ENCODE assay signal across 14 cellular contexts in the genomic region with DNA sequence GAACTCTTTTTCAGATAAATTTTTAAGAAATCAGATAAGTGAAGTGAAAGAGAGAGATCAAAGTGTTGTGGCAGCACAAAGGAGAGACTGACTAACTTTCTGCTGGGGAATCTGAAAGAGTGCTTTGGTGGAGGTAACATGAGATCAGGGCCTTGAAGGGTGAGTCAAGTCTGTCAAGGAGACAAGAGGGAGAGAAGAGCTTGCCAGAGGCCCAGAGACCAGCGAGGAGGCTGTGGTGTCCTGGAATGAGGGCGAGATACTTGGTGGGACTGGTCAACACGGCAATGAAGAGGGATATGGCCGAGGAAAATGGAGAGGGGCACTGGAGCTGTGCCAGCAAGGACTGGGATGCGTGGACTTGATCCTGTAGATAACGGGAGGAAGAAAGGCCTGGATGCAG. TPM values are rescaled to one million over a fixed set of nuclear protein-coding genes. Genes with fewer than 3 reads are reported as not detected.
DNase-seq lines count a peak whose midpoint lies in the region; TF ChIP-seq lines count a peak whose summit lies in the region.
"Had no signal": no experiment of that assay in that cellular context is flagged by ENCODE, and none has a peak within 500 bp of the region (broad histone marks: within the 10 kb centered on the region; RNA-seq: fewer than 3 reads in every experiment).

No MANE protein-coding gene starts in this region.

- H3K36me3 Mint-ChIP-seq in activated CD4-positive, alpha-beta memory T cell treated with anti-CD3 and anti-CD28 coated beads, Interleukin-2, amount 10 ng/mL, durations not matched to agents 7 days and 5 days (ENCODE audit: low read depth): peaks cover 69% of the 10 kb centered on the region
- H3K36me3 Mint-ChIP-seq in dendritic cell treated with granulocyte-macrophage colony-stimulating factor and Interleukin-4, amounts not matched to agents 40 ng/mL and 50 ng/mL, for 4 days (ENCODE audit: low read depth): peaks cover 94% of the 10 kb centered on the region

- H3K27me3 ChIP-seq in thymus (ENCODE audit: control insufficient read depth, insufficient read depth) (no peaks in the 10 kb centered on the region), ovary (no peaks in the 10 kb centered on the region)
- H3K27me3 ChIP-seq: testis had no signal

- no peak for TF ChIP-seq POLR2A in ovary (IDR thresholded peaks at IDR 0.05)

- no peak for TF ChIP-seq CTCF in ovary (IDR thresholded peaks at IDR 0.05)

- CTCF ChIA-PET in activated CD4-positive, alpha-beta memory T cell treated with anti-CD3 and anti-CD28 coated beads, Interleukin-2, amount 10 ng/mL, durations not matched to agents 7 days and 5 days (lab: Charles Lee): interaction anchor here (1.0 kb wide), 1 partner anchor 9 kb away, joined by 3 read pairs; no protein-coding TSS in a partner anchor

- H3K4me3 ChIP-seq in thymus (ENCODE audit: low read length) (no peak overlapping the region), ovary (no peak overlapping the region)
- H3K4me3 ChIP-seq: testis had no signal

- H3K27ac Mint-ChIP-seq in activated CD4-positive, alpha-beta memory T cell treated with anti-CD3 and anti-CD28 coated beads, Interleukin-2, amount 10 ng/mL, durations not matched to agents 7 days and 5 days: peak overlapping the region; percentile 71
- H3K27ac Mint-ChIP-seq in dendritic cell treated with granulocyte-macrophage colony-stimulating factor and Interleukin-4, amounts not matched to agents 40 ng/mL and 50 ng/mL, for 4 days: peak overlapping the region; percentile 12
- H3K27ac Mint-ChIP-seq: activated B cell treated with CpG ODN at 0.5 μM for 24 hours had no signal

- H3K4me1 ChIP-seq in thymus (ENCODE audit: control insufficient read depth, insufficient read depth, low read length) (peaks cover 9% of the 10 kb centered on the region), ovary (ENCODE audit: insufficient read depth) (peaks cover 3% of the 10 kb centered on the region)
- H3K4me1 ChIP-seq: testis had no signal

- peak; percentile 53 for DNase-seq in stimulated activated CD4-positive, alpha-beta T cell treated with anti-CD3 and anti-CD28 coated beads, Interleukin-15, amount 100 ng/mL, for 24 hours
- DNase-seq in stimulated activated CD4-positive, alpha-beta T cell treated with anti-CD3 and anti-CD28 coated beads, Interleukin-4, amount 100 ng/mL, for 1 hour: no peak
- DNase-seq in activated CD4-positive, alpha-beta memory T cell treated with anti-CD3 and anti-CD28 coated beads, Interleukin-2, amount 10 ng/mL, durations not matched to agents 7 days and 5 days: no peak
- DNase-seq in medulla oblongata (ENCODE audit: extremely low spot score) (no peak), NCI-H1436 (lab: John Stamatoyannopoulos, UW) (no peak), ovary (no peak)
- DNase-seq: activated B cell treated with CpG ODN at 0.5 μM for 24 hours, DMS79, erythroblast, KBM-7, NCI-H510A treated with DMSO at 0.1 percent for 48 hours, testis had no signal

- intact Hi-C loops in dendritic cell treated with granulocyte-macrophage colony-stimulating factor and Interleukin-4, amounts not matched to agents 40 ng/mL and 50 ng/mL, for 4 days (cut with micrococcal nuclease): no loop called here
- intact Hi-C loops in ovary (cut with DNase I): no loop called here

- TF ChIP-seq EP300 in ovary (IDR thresholded peaks at IDR 0.05): no peak

- H3K9me3 ChIP-seq in thymus (ENCODE audit: control insufficient read depth) (peaks cover 1% of the 10 kb centered on the region), ovary (no peaks in the 10 kb centered on the region)
- H3K9me3 ChIP-seq: testis had no signal

- no peak overlapping the region for H3K4me3 Mint-ChIP-seq in activated CD4-positive, alpha-beta memory T cell treated with anti-CD3 and anti-CD28 coated beads, Interleukin-2, amount 10 ng/mL, durations not matched to agents 7 days and 5 days
- no peak overlapping the region for H3K4me3 Mint-ChIP-seq in dendritic cell treated with granulocyte-macrophage colony-stimulating factor and Interleukin-4, amounts not matched to agents 40 ng/mL and 50 ng/mL, for 4 days
- H3K4me3 Mint-ChIP-seq: activated B cell treated with CpG ODN at 0.5 μM for 24 hours had no signal

- 92% methylated on average over 6 of the region's 6 CpGs for WGBS in thymus
- WGBS in ovary, 3 donors: 80 to 83% (median 81%) methylated on average over 6 of the region's 6 CpGs

- H3K36me3 ChIP-seq in thymus (ENCODE audit: control insufficient read depth, insufficient read depth) (peaks cover 57% of the 10 kb centered on the region), ovary (no peaks in the 10 kb centered on the region)

- H3K9me3 Mint-ChIP-seq in activated CD4-positive, alpha-beta memory T cell treated with anti-CD3 and anti-CD28 coated beads, Interleukin-2, amount 10 ng/mL, durations not matched to agents 7 days and 5 days: no peaks in the 10 kb centered on the region
- no peaks in the 10 kb centered on the region for H3K9me3 Mint-ChIP-seq in dendritic cell treated with granulocyte-macrophage colony-stimulating factor and Interleukin-4, amounts not matched to agents 40 ng/mL and 50 ng/mL, for 4 days
- H3K9me3 Mint-ChIP-seq: activated B cell treated with CpG ODN at 0.5 μM for 24 hours had no signal

- POLR2A ChIA-PET in activated CD4-positive, alpha-beta memory T cell treated with anti-CD3 and anti-CD28 coated beads, Interleukin-2, amount 10 ng/mL, durations not matched to agents 7 days and 5 days (lab: Charles Lee): no interaction called here

- H3K4me1 Mint-ChIP-seq in activated CD4-positive, alpha-beta memory T cell treated with anti-CD3 and anti-CD28 coated beads, Interleukin-2, amount 10 ng/mL, durations not matched to agents 7 days and 5 days: peaks cover 45% of the 10 kb centered on the region
- H3K4me1 Mint-ChIP-seq in dendritic cell treated with granulocyte-macrophage colony-stimulating factor and Interleukin-4, amounts not matched to agents 40 ng/mL and 50 ng/mL, for 4 days (ENCODE audit: low read depth): peaks cover 31% of the 10 kb centered on the region

- H3K27me3 Mint-ChIP-seq in activated CD4-positive, alpha-beta memory T cell treated with anti-CD3 and anti-CD28 coated beads, Interleukin-2, amount 10 ng/mL, durations not matched to agents 7 days and 5 days: no peaks in the 10 kb centered on the region
- no peaks in the 10 kb centered on the region for H3K27me3 Mint-ChIP-seq in dendritic cell treated with granulocyte-macrophage colony-stimulating factor and Interleukin-4, amounts not matched to agents 40 ng/mL and 50 ng/mL, for 4 days
- H3K27me3 Mint-ChIP-seq: activated B cell treated with CpG ODN at 0.5 μM for 24 hours had no signal

- H3K27ac ChIP-seq in thymus (ENCODE audit: low read depth): peak overlapping the region; percentile 52
- H3K27ac ChIP-seq in ovary: no peak overlapping the region
- H3K27ac ChIP-seq: testis had no signal

RNA-seq across cellular contexts. Expression of gene TADA3, which starts 4.6 kb away (rescaled TPM):
- 10 to 100 TPM; 88.1 to 88.3 TPM for total RNA-seq in activated CD4-positive, alpha-beta memory T cell treated with anti-CD3 and anti-CD28 coated beads, Interleukin-2, amount 10 ng/mL, durations not matched to agents 7 days and 5 days
- polyA plus RNA-seq in thymus (47.6 TPM), ovary (10 to 100 TPM; 45.5 to 49.5 TPM)
- 10 to 100 TPM; 49.4 to 77.9 (median 67.4) TPM for total RNA-seq in ovary

RNA-seq across cellular contexts. Expression of gene ARPC4, which starts 5.2 kb away (rescaled TPM):
- 100 to 1,000 TPM; 255 to 266 TPM for total RNA-seq in activated CD4-positive, alpha-beta memory T cell treated with anti-CD3 and anti-CD28 coated beads, Interleukin-2, amount 10 ng/mL, durations not matched to agents 7 days and 5 days
- polyA plus RNA-seq in thymus: 106 TPM
- 100 to 1,000 TPM in 3 of 7 donors, 10 to 100 TPM in 4; 58.3 to 123 (median 85.1) TPM for total RNA-seq in ovary
- polyA plus RNA-seq in ovary: 100 to 1,000 TPM in 1 of 2 donors, 10 to 100 TPM in 1; 75.2 to 189 TPM

RNA-seq across cellular contexts. Expression of gene CAMK1, which starts 18.0 kb away (rescaled TPM):
- total RNA-seq in activated CD4-positive, alpha-beta memory T cell treated with anti-CD3 and anti-CD28 coated beads, Interleukin-2, amount 10 ng/mL, durations not matched to agents 7 days and 5 days: 10 to 100 TPM; 18.5 to 20.2 TPM
- polyA plus RNA-seq in thymus: 11.9 TPM
- 10 to 100 TPM; 38.4 to 67.3 (median 48.4) TPM for total RNA-seq in ovary
- 10 to 100 TPM; 34.8 to 38.7 TPM for polyA plus RNA-seq in ovary

RNA-seq across cellular contexts. Expression of gene TTLL3, which starts 22.3 kb away (rescaled TPM):
- total RNA-seq in activated CD4-positive, alpha-beta memory T cell treated with anti-CD3 and anti-CD28 coated beads, Interleukin-2, amount 10 ng/mL, durations not matched to agents 7 days and 5 days: 10 to 100 TPM; 50.8 to 59.0 TPM
- polyA plus RNA-seq in thymus: 84.0 TPM
- total RNA-seq in ovary: 10 to 100 TPM; 53.4 to 94.4 (median 65.1) TPM
- 10 to 100 TPM; 43.0 to 62.0 TPM for polyA plus RNA-seq in ovary

RNA-seq across cellular contexts. Expression of gene OGG1, which starts 38.0 kb away (rescaled TPM):
- 10 to 100 TPM; 29.5 to 34.3 TPM for total RNA-seq in activated CD4-positive, alpha-beta memory T cell treated with anti-CD3 and anti-CD28 coated beads, Interleukin-2, amount 10 ng/mL, durations not matched to agents 7 days and 5 days
- 16.6 TPM for polyA plus RNA-seq in thymus
- 10 to 100 TPM; 16.8 to 54.3 (median 31.5) TPM for total RNA-seq in ovary
- polyA plus RNA-seq in ovary: 10 to 100 TPM; 28.1 to 28.9 TPM
